9 cellular contexts compared by ENCODE assay signal in genomic region chr3:133578548-133579191, GRCh38. TPM values are rescaled to one million over a fixed set of nuclear protein-coding genes. Genes with fewer than 3 reads are reported as not detected.
DNase-seq lines count a peak whose midpoint lies in the region; ATAC-seq and TF ChIP-seq lines count a peak whose summit lies in the region.
"Had no signal": no experiment of that assay in that cellular context is flagged by ENCODE, and none has a peak within 500 bp of the region (broad histone marks: within the 10 kb centered on the region; RNA-seq: fewer than 3 reads in every experiment).

No MANE protein-coding gene starts in this region.

- CTCF ChIA-PET in activated CD8-positive, alpha-beta memory T cell treated with anti-CD3 and anti-CD28 coated beads, Interleukin-2, amount 10 ng/mL, durations not matched to agents 7 days and 5 days (lab: Charles Lee): interaction anchor here (0.7 to 8.9 kb wide), 20 partner anchors 8 to 155 kb away, joined by 3 to 100 read pairs (median 3); no protein-coding TSS in a partner anchor
- CTCF ChIA-PET in RWPE1 (lab: Yijun Ruan, JAX): interaction anchor here (0.7 kb wide), 2 partner anchors 8 to 105 kb away, joined by 3 to 4 read pairs; no protein-coding TSS in a partner anchor

- peak overlapping the region; percentile 20 for H3K4me2 ChIP-seq in fibroblast of lung (ENCODE audit: extremely low read depth, insufficient read depth, low read length)

- no peak overlapping the region for H3K9ac ChIP-seq in fibroblast of lung (ENCODE audit: insufficient read depth, low read length)

- H4K20me1 ChIP-seq in fibroblast of lung (ENCODE audit: control insufficient read depth, extremely low read depth, insufficient read depth, low read length): peaks cover 5% of the 10 kb centered on the region

- peaks cover 59% of the 10 kb centered on the region for H3K4me1 Mint-ChIP-seq in activated CD8-positive, alpha-beta memory T cell treated with anti-CD3 and anti-CD28 coated beads, Interleukin-2, amount 10 ng/mL, durations not matched to agents 7 days and 5 days

- H2AFZ ChIP-seq in fibroblast of lung (ENCODE audit: low read length): no peak overlapping the region

- ATAC-seq in activated CD8-positive, alpha-beta memory T cell treated with anti-CD3 and anti-CD28 coated beads, Interleukin-2, amount 10 ng/mL, durations not matched to agents 7 days and 5 days: no peak
- no peak for ATAC-seq in GM21619 (IDR thresholded peaks at IDR 0.05; ENCODE audit: unreplicated experiment)

- H3K4me3 Mint-ChIP-seq in activated CD8-positive, alpha-beta memory T cell treated with anti-CD3 and anti-CD28 coated beads, Interleukin-2, amount 10 ng/mL, durations not matched to agents 7 days and 5 days: peak overlapping the region; percentile 85
- H3K4me3 Mint-ChIP-seq: dendritic cell treated with granulocyte-macrophage colony-stimulating factor and Interleukin-4, amounts not matched to agents 40 ng/mL and 50 ng/mL, for 4 days had no signal

- TF ChIP-seq POLR2A in stomach (IDR thresholded peaks at IDR 0.05): no peak

- no peak for TF ChIP-seq EP300 in stomach (IDR thresholded peaks at IDR 0.05)

- no peaks in the 10 kb centered on the region for H3K9me3 ChIP-seq in fibroblast of lung (ENCODE audit: control insufficient read depth, insufficient read depth, low read depth, low read length)
- H3K9me3 ChIP-seq in stomach: no peaks in the 10 kb centered on the region

- H3K27ac Mint-ChIP-seq in activated CD8-positive, alpha-beta memory T cell treated with anti-CD3 and anti-CD28 coated beads, Interleukin-2, amount 10 ng/mL, durations not matched to agents 7 days and 5 days: peak overlapping the region; percentile 96
- H3K27ac Mint-ChIP-seq: dendritic cell treated with granulocyte-macrophage colony-stimulating factor and Interleukin-4, amounts not matched to agents 40 ng/mL and 50 ng/mL, for 4 days had no signal

- peak; percentile 40 for DNase-seq in activated CD8-positive, alpha-beta memory T cell treated with anti-CD3 and anti-CD28 coated beads, Interleukin-2, amount 10 ng/mL, durations not matched to agents 7 days and 5 days
- DNase-seq in activated CD8-positive, alpha-beta memory T cell treated with anti-CD3 and anti-CD28 coated beads, Interleukin-2, amount 50 U/mL, for 48 hours: no peak
- peak; percentile 42 for DNase-seq in RWPE1 (ENCODE audit: low spot score)
- DNase-seq in fibroblast of lung (ENCODE audit: low read depth in 2 of 2): peak; percentile 55 to 67
- no peak for DNase-seq in stomach
- DNase-seq in anterior cingulate cortex (lab: John Stamatoyannopoulos, UW): no peak
- no peak for DNase-seq in NCI-H128 (lab: John Stamatoyannopoulos, UW; ENCODE audit: unreplicated experiment)

- H3K27me3 Mint-ChIP-seq in activated CD8-positive, alpha-beta memory T cell treated with anti-CD3 and anti-CD28 coated beads, Interleukin-2, amount 10 ng/mL, durations not matched to agents 7 days and 5 days: no peaks in the 10 kb centered on the region
- H3K27me3 Mint-ChIP-seq: dendritic cell treated with granulocyte-macrophage colony-stimulating factor and Interleukin-4, amounts not matched to agents 40 ng/mL and 50 ng/mL, for 4 days had no signal

- POLR2A ChIA-PET in RWPE1 (lab: Yijun Ruan, JAX; ENCODE audit: low non-redundant PET): interaction anchor here (0.6 kb wide), 1 partner anchor 15 kb away, joined by 3 read pairs; no protein-coding TSS in a partner anchor

- peaks cover 88% of the 10 kb centered on the region for H3K79me2 ChIP-seq in fibroblast of lung (ENCODE audit: control insufficient read depth, insufficient read depth, low read length)

- H3K27ac ChIP-seq in RWPE1: no peak overlapping the region
- H3K27ac ChIP-seq in fibroblast of lung (ENCODE audit: insufficient read depth, low read length): no peak overlapping the region
- H3K27ac ChIP-seq in stomach: no peak overlapping the region

- TF ChIP-seq CTCF in RWPE1 (conservative IDR thresholded peaks at IDR 0.05; ENCODE audit: low read depth) (peak; percentile 60), fibroblast of lung (conservative IDR thresholded peaks at IDR 0.05 in 1 of 2, IDR thresholded peaks at IDR 0.05 in 1 of 2; ENCODE audit: low read depth in 1 of 2, low read length in 2 of 2) (peak; percentile 53 to 75), stomach (IDR thresholded peaks at IDR 0.05) (peak in 5 of 7 experiments; percentile 11 to 52 (median 45))

- H3K9me3 Mint-ChIP-seq in activated CD8-positive, alpha-beta memory T cell treated with anti-CD3 and anti-CD28 coated beads, Interleukin-2, amount 10 ng/mL, durations not matched to agents 7 days and 5 days (ENCODE audit: low read depth): no peaks in the 10 kb centered on the region
- H3K9me3 Mint-ChIP-seq: dendritic cell treated with granulocyte-macrophage colony-stimulating factor and Interleukin-4, amounts not matched to agents 40 ng/mL and 50 ng/mL, for 4 days had no signal

- H3K4me1 ChIP-seq in fibroblast of lung (ENCODE audit: control insufficient read depth, extremely low read depth, insufficient read depth, low read length) (peaks cover 5% of the 10 kb centered on the region), stomach (peaks cover 31 to 86% (median 69%) of the 10 kb centered on the region in 4 donors)

- H3K27me3 ChIP-seq in fibroblast of lung (ENCODE audit: control insufficient read depth, insufficient read depth, low read length) (no peaks in the 10 kb centered on the region), stomach (no peaks in the 10 kb centered on the region)

- H3K36me3 Mint-ChIP-seq in activated CD8-positive, alpha-beta memory T cell treated with anti-CD3 and anti-CD28 coated beads, Interleukin-2, amount 10 ng/mL, durations not matched to agents 7 days and 5 days: peaks cover 74% of the 10 kb centered on the region

- H3K36me3 ChIP-seq in fibroblast of lung (ENCODE audit: control insufficient read depth, insufficient read depth, low read length) (peaks cover 14% of the 10 kb centered on the region), stomach (peaks cover 17 to 83% (median 76%) of the 10 kb centered on the region in 4 donors)

- intact Hi-C loops in stomach (cut with DNase I; ENCODE audit: low total_unique reads): no loop called here

- H3K4me3 ChIP-seq in fibroblast of lung (replicated peaks in 1 of 4; ENCODE audit: control extremely low read depth in 1 of 4, insufficient read depth in 1 of 4, low read depth in 3 of 4, low read length in 4 of 4) (peak overlapping the region in 2 of 4 experiments; percentile 25 to 35), stomach (peak overlapping the region in 2 of 4 donors; percentile 66 to 68)

- 4 to 18% (median 12%) methylated on average over 1 of the region's 1 CpG for WGBS in stomach, 5 donors

RNA-seq across cellular contexts. Expression of gene CDV3, which starts 5.2 kb away (rescaled TPM):
- 100 to 1,000 TPM; 193 to 263 TPM for total RNA-seq in activated CD8-positive, alpha-beta memory T cell treated with anti-CD3 and anti-CD28 coated beads, Interleukin-2, amount 10 ng/mL, durations not matched to agents 7 days and 5 days
- total RNA-seq in fibroblast of lung: 218 and 221 TPM in 2 replicates
- polyA plus RNA-seq in fibroblast of lung: 171 and 185 TPM in 2 replicates
- 181 and 182 TPM in 2 replicates for polyA plus RNA-seq in fibroblast of lung (2012)
- polyA minus RNA-seq in fibroblast of lung (ENCODE audit: low replicate concordance): 25.4 and 31.6 TPM in 2 replicates
- total RNA-seq in stomach: 100 to 1,000 TPM in 2 of 5 donors, 10 to 100 TPM in 3; 40.3 to 160 (median 65.2) TPM
- polyA plus RNA-seq in stomach: 10 to 100 TPM; 46.2 to 92.0 (median 72.0) TPM

Comparison
In these comparisons a context has a peak if more than half of its experiments do, and no peak if none do; other contexts are left out.
1. DNase-seq: peak in activated CD8-positive, alpha-beta memory T cell treated with anti-CD3 and anti-CD28 coated beads, Interleukin-2, amount 10 ng/mL, durations not matched to agents 7 days and 5 days (single experiment), RWPE1 (single experiment) and fibroblast of lung (2 of 2); none in activated CD8-positive, alpha-beta memory T cell treated with anti-CD3 and anti-CD28 coated beads, Interleukin-2, amount 50 U/mL, for 48 hours (single experiment), stomach (single experiment), anterior cingulate cortex (0 of 58) and NCI-H128 (single experiment).
2. Peak in every context shown above with its lines, with median percentiles within 50 percentile points of each other: CTCF ChIP-seq.